24 cellular contexts compared by ENCODE assay signal in genomic region chr7:75843470-75844116, GRCh38. TPM values are rescaled to one million over a fixed set of nuclear protein-coding genes. Genes with fewer than 3 reads are reported as not detected.
A peak's percentile ranks its signal among the peaks of the same experiment; 100 is the strongest.
DNase-seq lines count a peak whose midpoint lies in the region; ATAC-seq, FAIRE-seq and TF ChIP-seq lines count a peak whose summit lies in the region.
"Had no signal": no experiment of that assay in that cellular context is flagged by ENCODE, and none has a peak within 500 bp of the region (broad histone marks: within the 10 kb centered on the region; RNA-seq: fewer than 3 reads in every experiment).

No MANE protein-coding gene starts in this region.

- no TSS peak for BruUV-seq in endothelial cell of umbilical vein (replicated peaks; lab: Mats Ljungman, UMichigan)

- no peak for DNase-seq in activated CD8-positive, alpha-beta T cell treated with anti-CD3 and anti-CD28 coated beads for 36 hours
- DNase-seq in activated CD8-positive, alpha-beta T cell treated with anti-CD3 and anti-CD28 coated beads, Interleukin-2, amount 10 ng/mL, durations not matched to agents 7 days and 5 days, result no peak
- no peak for DNase-seq in MM.1S
- DNase-seq in endothelial cell of umbilical vein (ENCODE audit: low read depth, low spot score), result no peak
- DNase-seq in smooth muscle cell (lab: John Stamatoyannopoulos, UW; ENCODE audit: unreplicated experiment), result no peak
- no peak for DNase-seq in T-helper 2 cell
- DNase-seq in DMS114 treated with DMSO at 0.1 percent for 48 hours (lab: John Stamatoyannopoulos, UW; ENCODE audit: unreplicated experiment), result no peak
- DNase-seq in activated CD8-positive, alpha-beta memory T cell treated with anti-CD3 and anti-CD28 coated beads, Interleukin-2, amount 50 U/mL, for 48 hours, result no peak
- DNase-seq: ACHN; activated B cell treated with CpG ODN at 0.5 μM for 24 hours; activated naive CD8-positive, alpha-beta T cell treated with anti-CD3 and anti-CD28 coated beads, Interleukin-2, amount 10 ng/mL, durations not matched to agents 7 days and 5 days; CD8-positive, alpha-beta T cell; dorsolateral prefrontal cortex; NCI-H1436; NCI-H345; T-helper 17 cell had no signal

- FAIRE-seq in endothelial cell of umbilical vein (lab: Jason Lieb, UNC), result no peak
- FAIRE-seq: islet of Langerhans had no signal

- POLR2A ChIA-PET in activated CD8-positive, alpha-beta T cell treated with anti-CD3 and anti-CD28 coated beads for 36 hours (lab: Charles Lee), result interaction anchor here (1.0 to 1.1 kb wide), 2 partner anchors 10 to 244 kb away, joined by 3 to 4 read pairs; no protein-coding TSS in a partner anchor
- POLR2A ChIA-PET in activated CD8-positive, alpha-beta T cell treated with anti-CD3 and anti-CD28 coated beads, Interleukin-2, amount 10 ng/mL, durations not matched to agents 7 days and 5 days (lab: Charles Lee), result no interaction called here
- POLR2A ChIA-PET in endothelial cell of umbilical vein (lab: Charles Lee), result no interaction called here

- TF ChIP-seq POLR2A in endothelial cell of umbilical vein (IDR thresholded peaks at IDR 0.05; ENCODE audit: low read depth, low read length), result no peak

- H3F3A ChIP-seq in MM.1S (ENCODE audit: insufficient read depth, low read length) (peaks cover 2% of the 10 kb centered on the region; the same call in 1 of the 2 replicates), smooth muscle cell (ENCODE audit: low read depth) (peaks cover 3% of the 10 kb centered on the region)

- H4K20me1 ChIP-seq in MM.1S (ENCODE audit: insufficient read depth, low read length) (no peaks in the 10 kb centered on the region), endothelial cell of umbilical vein (replicated peaks; ENCODE audit: control insufficient read depth, extremely low read depth, insufficient read depth, low read length) (no peaks in the 10 kb centered on the region), smooth muscle cell (ENCODE audit: low read depth) (no peaks in the 10 kb centered on the region)

- peak overlapping the region; percentile 85 for H3K27ac Mint-ChIP-seq in activated CD8-positive, alpha-beta T cell treated with anti-CD3 and anti-CD28 coated beads for 36 hours
- no peak overlapping the region for H3K27ac Mint-ChIP-seq in activated CD8-positive, alpha-beta T cell treated with anti-CD3 and anti-CD28 coated beads, Interleukin-2, amount 10 ng/mL, durations not matched to agents 7 days and 5 days
- H3K27ac Mint-ChIP-seq: activated B cell treated with CpG ODN at 0.5 μM for 24 hours; activated naive CD8-positive, alpha-beta T cell treated with anti-CD3 and anti-CD28 coated beads, Interleukin-2, amount 10 ng/mL, durations not matched to agents 7 days and 5 days; CD8-positive, alpha-beta T cell had no signal

- no peaks in the 10 kb centered on the region for H3K79me2 ChIP-seq in MM.1S (ENCODE audit: low read length)
- H3K79me2 ChIP-seq in endothelial cell of umbilical vein (ENCODE audit: control insufficient read depth, insufficient read depth, low read length), result no peaks in the 10 kb centered on the region
- no peaks in the 10 kb centered on the region for H3K79me2 ChIP-seq in smooth muscle cell (ENCODE audit: low read depth)

- H3K36me3 Mint-ChIP-seq in activated CD8-positive, alpha-beta T cell treated with anti-CD3 and anti-CD28 coated beads for 36 hours (ENCODE audit: low read depth), result no peaks in the 10 kb centered on the region
- no peaks in the 10 kb centered on the region for H3K36me3 Mint-ChIP-seq in activated CD8-positive, alpha-beta T cell treated with anti-CD3 and anti-CD28 coated beads, Interleukin-2, amount 10 ng/mL, durations not matched to agents 7 days and 5 days (ENCODE audit: low read depth)
- H3K36me3 Mint-ChIP-seq: activated naive CD8-positive, alpha-beta T cell treated with anti-CD3 and anti-CD28 coated beads, Interleukin-2, amount 10 ng/mL, durations not matched to agents 7 days and 5 days; CD8-positive, alpha-beta T cell had no signal

- no peaks in the 10 kb centered on the region for H3K9me3 Mint-ChIP-seq in activated CD8-positive, alpha-beta T cell treated with anti-CD3 and anti-CD28 coated beads for 36 hours
- no peaks in the 10 kb centered on the region for H3K9me3 Mint-ChIP-seq in activated CD8-positive, alpha-beta T cell treated with anti-CD3 and anti-CD28 coated beads, Interleukin-2, amount 10 ng/mL, durations not matched to agents 7 days and 5 days (ENCODE audit: insufficient read depth)
- H3K9me3 Mint-ChIP-seq: activated B cell treated with CpG ODN at 0.5 μM for 24 hours; activated naive CD8-positive, alpha-beta T cell treated with anti-CD3 and anti-CD28 coated beads, Interleukin-2, amount 10 ng/mL, durations not matched to agents 7 days and 5 days; CD8-positive, alpha-beta T cell; neural crest cell; stimulated activated naive CD8-positive, alpha-beta T cell treated with anti-CD3 and anti-CD28 coated beads, Interleukin-15, Interleukin-2, amounts not matched to agents 100 ng/mL and 50 ng/mL, for 24 hours had no signal

- H3K27ac ChIP-seq in MM.1S (ENCODE audit: low read length), result no peak overlapping the region; the same call in 1 of the 2 replicates
- H3K27ac ChIP-seq in endothelial cell of umbilical vein (ENCODE audit: insufficient read depth, low read depth, low read length), result peak overlapping the region; percentile 67
- peak overlapping the region; percentile 95 for H3K27ac ChIP-seq in smooth muscle cell (ENCODE audit: low read depth)
- H3K27ac ChIP-seq: vagina had no signal

- WGBS in smooth muscle cell (ENCODE audit: low lambda C conversion rate), result 82% methylated on average over 10 of the region's 10 CpGs

- peaks cover 15% of the 10 kb centered on the region for H3K4me1 ChIP-seq in MM.1S (ENCODE audit: low read length)
- H3K4me1 ChIP-seq in endothelial cell of umbilical vein (ENCODE audit: control insufficient read depth, extremely low read depth, insufficient read depth, low read length), result peaks cover 16% of the 10 kb centered on the region
- H3K4me1 ChIP-seq in smooth muscle cell (ENCODE audit: low read depth), result no peaks in the 10 kb centered on the region

- H3K27me3 ChIP-seq in MM.1S (replicated peaks; ENCODE audit: insufficient read depth, low read length) (no peaks in the 10 kb centered on the region), endothelial cell of umbilical vein (ENCODE audit: control insufficient read depth in 2 of 2, insufficient read depth in 2 of 2, low read length in 2 of 2) (no peaks in the 10 kb centered on the region), smooth muscle cell (ENCODE audit: low read depth) (no peaks in the 10 kb centered on the region)
- H3K27me3 ChIP-seq: dorsolateral prefrontal cortex, esophagus muscularis mucosa, heart right ventricle, vagina had no signal

- H3K27me3 Mint-ChIP-seq in activated CD8-positive, alpha-beta T cell treated with anti-CD3 and anti-CD28 coated beads for 36 hours, result no peaks in the 10 kb centered on the region
- H3K27me3 Mint-ChIP-seq in activated CD8-positive, alpha-beta T cell treated with anti-CD3 and anti-CD28 coated beads, Interleukin-2, amount 10 ng/mL, durations not matched to agents 7 days and 5 days (ENCODE audit: low read depth), result no peaks in the 10 kb centered on the region
- H3K27me3 Mint-ChIP-seq: activated B cell treated with CpG ODN at 0.5 μM for 24 hours; activated naive CD8-positive, alpha-beta T cell treated with anti-CD3 and anti-CD28 coated beads, Interleukin-2, amount 10 ng/mL, durations not matched to agents 7 days and 5 days; stimulated activated naive CD8-positive, alpha-beta T cell treated with anti-CD3 and anti-CD28 coated beads, Interleukin-15, Interleukin-2, amounts not matched to agents 100 ng/mL and 50 ng/mL, for 24 hours; T-helper 17 cell had no signal

- dilution Hi-C loops in endothelial cell of umbilical vein (cut with MboI; ENCODE audit: extremely low pct_ligation_motif_present, low sequenced_read_pairs), result no loop called here

- H3K36me3 ChIP-seq in MM.1S (replicated peaks; ENCODE audit: insufficient read depth, low read length) (no peaks in the 10 kb centered on the region), endothelial cell of umbilical vein (ENCODE audit: control insufficient read depth in 2 of 2, extremely low read depth in 1 of 2, insufficient read depth in 2 of 2, low read length in 2 of 2) (no peaks in the 10 kb centered on the region), smooth muscle cell (ENCODE audit: low read depth) (no peaks in the 10 kb centered on the region)
- H3K36me3 ChIP-seq: esophagus muscularis mucosa, heart right ventricle, vagina had no signal

- H3K4me1 Mint-ChIP-seq in activated CD8-positive, alpha-beta T cell treated with anti-CD3 and anti-CD28 coated beads for 36 hours (ENCODE audit: low read depth), result peaks cover 13% of the 10 kb centered on the region
- H3K4me1 Mint-ChIP-seq in activated CD8-positive, alpha-beta T cell treated with anti-CD3 and anti-CD28 coated beads, Interleukin-2, amount 10 ng/mL, durations not matched to agents 7 days and 5 days (ENCODE audit: low read depth), result peaks cover 7% of the 10 kb centered on the region
- H3K4me1 Mint-ChIP-seq: activated naive CD8-positive, alpha-beta T cell treated with anti-CD3 and anti-CD28 coated beads, Interleukin-2, amount 10 ng/mL, durations not matched to agents 7 days and 5 days had no signal

- TF ChIP-seq CTCF in activated CD8-positive, alpha-beta T cell treated with anti-CD3 and anti-CD28 coated beads for 36 hours (IDR thresholded peaks at IDR 0.05), result no peak
- no peak for TF ChIP-seq CTCF in MM.1S (IDR thresholded peaks at IDR 0.05; ENCODE audit: low read length)
- no peak for TF ChIP-seq CTCF in endothelial cell of umbilical vein (IDR thresholded peaks at IDR 0.05; ENCODE audit: extremely low read depth in 1 of 2, insufficient read depth in 1 of 2, low read depth in 1 of 2, low read length in 2 of 2)
- no peak for TF ChIP-seq CTCF in smooth muscle cell (IDR thresholded peaks at IDR 0.05; ENCODE audit: borderline replicate concordance, insufficient read depth, poor library complexity, severe bottlenecking)

- H3K4me3 ChIP-seq in MM.1S (ENCODE audit: low read length), result no peak overlapping the region
- no peak overlapping the region for H3K4me3 ChIP-seq in endothelial cell of umbilical vein (replicated peaks in 1 of 3; ENCODE audit: insufficient read depth in 1 of 3, low read depth in 1 of 3, low read length in 3 of 3)
- H3K4me3 ChIP-seq in smooth muscle cell, result no peak overlapping the region
- H3K4me3 ChIP-seq: dorsolateral prefrontal cortex, esophagus muscularis mucosa, heart right ventricle, vagina had no signal

- no peak overlapping the region for H3K4me3 Mint-ChIP-seq in activated CD8-positive, alpha-beta T cell treated with anti-CD3 and anti-CD28 coated beads for 36 hours
- H3K4me3 Mint-ChIP-seq in activated CD8-positive, alpha-beta T cell treated with anti-CD3 and anti-CD28 coated beads, Interleukin-2, amount 10 ng/mL, durations not matched to agents 7 days and 5 days, result no peak overlapping the region
- H3K4me3 Mint-ChIP-seq: activated B cell treated with CpG ODN at 0.5 μM for 24 hours; activated naive CD8-positive, alpha-beta T cell treated with anti-CD3 and anti-CD28 coated beads, Interleukin-2, amount 10 ng/mL, durations not matched to agents 7 days and 5 days; CD8-positive, alpha-beta T cell; neural crest cell; T-helper 17 cell had no signal

- no peak overlapping the region for H3K9ac ChIP-seq in MM.1S (ENCODE audit: low read length)
- H3K9ac ChIP-seq in endothelial cell of umbilical vein (replicated peaks; ENCODE audit: extremely low read depth, insufficient read depth, low read length), result no peak overlapping the region
- no peak overlapping the region for H3K9ac ChIP-seq in smooth muscle cell (ENCODE audit: low read depth)

- intact Hi-C loops in activated CD8-positive, alpha-beta T cell treated with anti-CD3 and anti-CD28 coated beads for 36 hours (cut with micrococcal nuclease), result no loop called here
- intact Hi-C loops in endothelial cell of umbilical vein (cut with micrococcal nuclease), result no loop called here

- H2AFZ ChIP-seq in MM.1S (ENCODE audit: low read length), result peak overlapping the region; percentile 59; the same call in 1 of the 2 replicates
- H2AFZ ChIP-seq in endothelial cell of umbilical vein (ENCODE audit: low read depth, low read length), result no peak overlapping the region
- no peak overlapping the region for H2AFZ ChIP-seq in smooth muscle cell (ENCODE audit: low read depth)

- H3K9me3 ChIP-seq in MM.1S (replicated peaks; ENCODE audit: insufficient read depth, low read length), result no peaks in the 10 kb centered on the region
- no peaks in the 10 kb centered on the region for H3K9me3 ChIP-seq in endothelial cell of umbilical vein (replicated peaks; ENCODE audit: control insufficient read depth, insufficient read depth, low read length)
- H3K9me3 ChIP-seq in smooth muscle cell (replicated peaks; ENCODE audit: low read depth), result no peaks in the 10 kb centered on the region
- H3K9me3 ChIP-seq: esophagus muscularis mucosa, heart right ventricle, vagina had no signal

- H3K9me2 ChIP-seq in MM.1S (replicated peaks; ENCODE audit: insufficient read depth, low read length), result no peaks in the 10 kb centered on the region

- no peaks in the 10 kb centered on the region for H3K9me1 ChIP-seq in endothelial cell of umbilical vein (replicated peaks; ENCODE audit: control insufficient read depth, extremely low read depth, insufficient read depth, low read length)

- ATAC-seq in activated CD8-positive, alpha-beta T cell treated with anti-CD3 and anti-CD28 coated beads for 36 hours, result no peak
- ATAC-seq in activated CD8-positive, alpha-beta T cell treated with anti-CD3 and anti-CD28 coated beads, Interleukin-2, amount 10 ng/mL, durations not matched to agents 7 days and 5 days, result no peak
- ATAC-seq: CD8-positive, alpha-beta T cell had no signal

- CTCF ChIA-PET in activated CD8-positive, alpha-beta T cell treated with anti-CD3 and anti-CD28 coated beads for 36 hours (lab: Charles Lee), result no interaction called here
- CTCF ChIA-PET in activated CD8-positive, alpha-beta T cell treated with anti-CD3 and anti-CD28 coated beads, Interleukin-2, amount 10 ng/mL, durations not matched to agents 7 days and 5 days (lab: Charles Lee), result no interaction called here
- CTCF ChIA-PET in endothelial cell of umbilical vein (lab: Charles Lee), result interaction anchor here (1.3 kb wide), 1 partner anchor 21 kb away, joined by 3 read pairs; no protein-coding TSS in a partner anchor

- peak overlapping the region; percentile 61; the same call in 1 of the 2 replicates for H3K4me2 ChIP-seq in MM.1S (ENCODE audit: low read depth, low read length)
- peak overlapping the region; percentile 51 for H3K4me2 ChIP-seq in endothelial cell of umbilical vein (ENCODE audit: insufficient read depth, low read length)
- peak overlapping the region; percentile 82 for H3K4me2 ChIP-seq in smooth muscle cell

RNA-seq across cellular contexts. Expression of gene CCL24, which starts 30.0 kb away (rescaled TPM):
- not detected for total RNA-seq in activated CD8-positive, alpha-beta T cell treated with anti-CD3 and anti-CD28 coated beads for 36 hours
- not detected for total RNA-seq in activated CD8-positive, alpha-beta T cell treated with anti-CD3 and anti-CD28 coated beads, Interleukin-2, amount 10 ng/mL, durations not matched to agents 7 days and 5 days
- not detected in 2 replicates for total RNA-seq in endothelial cell of umbilical vein
- not detected in 2 replicates for polyA plus RNA-seq in endothelial cell of umbilical vein
- not detected in 2 replicates for polyA plus RNA-seq in endothelial cell of umbilical vein (2011; cell fraction: cytosol; rRNA removed)
- polyA plus RNA-seq in endothelial cell of umbilical vein (2011; cell fraction: nucleus; rRNA removed), result 0.67 TPM in 1 of 2 replicates, not detected in the other
- polyA plus RNA-seq in endothelial cell of umbilical vein (2012), result not detected in 2 replicates
- not detected in 2 replicates for polyA minus RNA-seq in endothelial cell of umbilical vein
- not detected for polyA minus RNA-seq in endothelial cell of umbilical vein (2011; cell fraction: cytosol; rRNA and poly(A)+ RNA removed)
- not detected in 2 replicates for polyA minus RNA-seq in endothelial cell of umbilical vein (2011; cell fraction: nucleus; rRNA and poly(A)+ RNA removed)
- total RNA-seq in smooth muscle cell, result not detected in 2 replicates
- not detected in 2 replicates for polyA plus RNA-seq in smooth muscle cell
- total RNA-seq: activated naive CD8-positive, alpha-beta T cell treated with anti-CD3 and anti-CD28 coated beads, Interleukin-2, amount 10 ng/mL, durations not matched to agents 7 days and 5 days; CD8-positive, alpha-beta T cell; dorsolateral prefrontal cortex; LHCN-M2; mesenteric fat pad; neural crest cell; T-helper 17 cell; vagina had no signal

RNA-seq across cellular contexts. Expression of gene RHBDD2, which starts 35.2 kb away (rescaled TPM):
- 10 to 100 TPM; 21.7 to 23.1 TPM for total RNA-seq in activated CD8-positive, alpha-beta T cell treated with anti-CD3 and anti-CD28 coated beads for 36 hours
- 10 to 100 TPM; 18.1 to 18.4 TPM for total RNA-seq in activated CD8-positive, alpha-beta T cell treated with anti-CD3 and anti-CD28 coated beads, Interleukin-2, amount 10 ng/mL, durations not matched to agents 7 days and 5 days
- total RNA-seq in endothelial cell of umbilical vein (36.7 and 44.6 TPM in 2 replicates), smooth muscle cell (36.6 and 43.9 TPM in 2 replicates)
- polyA plus RNA-seq in endothelial cell of umbilical vein (99.2 and 125 TPM in 2 replicates), smooth muscle cell (97.6 and 105 TPM in 2 replicates)
- 54.1 and 57.0 TPM in 2 replicates for polyA plus RNA-seq in endothelial cell of umbilical vein (2011; cell fraction: cytosol; rRNA removed)
- polyA plus RNA-seq in endothelial cell of umbilical vein (2011; cell fraction: nucleus; rRNA removed), result 31.9 and 45.8 TPM in 2 replicates
- 34.4 and 36.8 TPM in 2 replicates for polyA plus RNA-seq in endothelial cell of umbilical vein (2012)
- 34.9 and 37.7 TPM in 2 replicates for polyA minus RNA-seq in endothelial cell of umbilical vein
- polyA minus RNA-seq in endothelial cell of umbilical vein (2011; cell fraction: cytosol; rRNA and poly(A)+ RNA removed), result 59.1 TPM
- 16.7 and 17.2 TPM in 2 replicates for polyA minus RNA-seq in endothelial cell of umbilical vein (2011; cell fraction: nucleus; rRNA and poly(A)+ RNA removed)
